Comparison of ENCODE assay signal across 21 cellular contexts in the genomic region with DNA sequence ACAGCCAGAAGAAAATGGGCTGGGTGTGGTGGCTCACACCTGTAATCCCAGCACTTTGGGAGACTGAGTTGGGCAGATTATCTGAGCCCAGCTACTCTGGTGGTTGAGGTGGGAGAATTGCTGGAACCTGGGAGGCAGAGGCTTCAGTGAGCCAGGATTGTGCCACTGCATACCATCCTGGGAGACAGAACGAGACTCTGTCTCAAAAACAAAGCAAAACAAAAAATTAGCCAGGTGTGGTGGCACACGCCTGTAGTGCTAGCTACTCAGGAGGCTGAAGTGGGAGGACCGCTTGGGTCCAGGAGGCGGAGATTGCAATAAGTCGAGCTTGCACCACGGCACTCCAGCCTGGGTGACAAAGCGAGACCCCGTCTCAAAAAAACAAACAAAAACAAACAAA. TPM values are rescaled to one million over a fixed set of nuclear protein-coding genes. Genes with fewer than 3 reads are reported as not detected.
DNase-seq lines count a peak whose midpoint lies in the region; ATAC-seq, FAIRE-seq and TF ChIP-seq lines count a peak whose summit lies in the region.
"Had no signal": no experiment of that assay in that cellular context is flagged by ENCODE, and none has a peak within 500 bp of the region (broad histone marks: within the 10 kb centered on the region; RNA-seq: fewer than 3 reads in every experiment).

No MANE protein-coding gene starts in this region.

- peaks cover 10% of the 10 kb centered on the region for H3K27me3 Mint-ChIP-seq in GM23338 (ENCODE audit: insufficient read depth, low read depth, poor library complexity)
- H3K27me3 Mint-ChIP-seq: CD4-positive, alpha-beta T cell had no signal

- no peaks in the 10 kb centered on the region for H3K36me3 Mint-ChIP-seq in GM23338 (ENCODE audit: low read depth)

- H3K27ac Mint-ChIP-seq in GM23338, result no peak overlapping the region
- H3K27ac Mint-ChIP-seq: CD4-positive, alpha-beta T cell had no signal

- H3F3A ChIP-seq in GM23338 (replicated peaks; ENCODE audit: low read depth), result no peaks in the 10 kb centered on the region

- no peaks in the 10 kb centered on the region for H4K20me1 ChIP-seq in GM23338 (replicated peaks; ENCODE audit: insufficient read depth)

- H3K4me1 ChIP-seq in GM23338 (ENCODE audit: insufficient read depth), result peaks cover 21% of the 10 kb centered on the region

- no peak for TF ChIP-seq CTCF in VCaP (conservative IDR thresholded peaks at IDR 0.05)
- no peak for TF ChIP-seq CTCF in D721Med (IDR thresholded peaks at IDR 0.05; ENCODE audit: insufficient read depth, missing control alignments)
- TF ChIP-seq CTCF in GM23338 (conservative IDR thresholded peaks at IDR 0.05; ENCODE audit: low read depth in 2 of 2), result no peak

- H3K36me3 ChIP-seq in GM23338 (ENCODE audit: insufficient read depth), result no peaks in the 10 kb centered on the region
- H3K36me3 ChIP-seq: HAP-1 had no signal

- H3K27ac ChIP-seq in VCaP (peak overlapping the region; percentile 10; the same call in 1 of the 2 replicates), skin epidermis (peak overlapping the region in 12 of 21 experiments; percentile 1 to 97 (median 44)), GM23338 (ENCODE audit: low read depth) (no peak overlapping the region)
- H3K27ac ChIP-seq: RWPE1 had no signal

- H3K9me3 Mint-ChIP-seq in GM23338, result no peaks in the 10 kb centered on the region
- H3K9me3 Mint-ChIP-seq: CD4-positive, alpha-beta T cell had no signal

- H3K9me2 ChIP-seq in GM23338 (ENCODE audit: insufficient read depth), result no peaks in the 10 kb centered on the region; the same call in 1 of the 2 replicates
- H3K9me2 ChIP-seq: SK-N-SH had no signal

- no peak overlapping the region for H3K4me2 ChIP-seq in GM23338
- H3K4me2 ChIP-seq: SK-N-SH had no signal

- no peak for FAIRE-seq in D721Med (lab: Jason Lieb, UNC)
- FAIRE-seq: HTR-8/SVneo had no signal

- H2AFZ ChIP-seq in GM23338, result no peak overlapping the region
- H2AFZ ChIP-seq: GM23248 had no signal

- H3K4me3 ChIP-seq in skin epidermis (no peak overlapping the region), GM23338 (no peak overlapping the region)
- H3K4me3 ChIP-seq: GM23248, HAP-1 had no signal

- H3K4me3 Mint-ChIP-seq in GM23338, result no peak overlapping the region
- H3K4me3 Mint-ChIP-seq: CD4-positive, alpha-beta T cell had no signal

- no peaks in the 10 kb centered on the region for H3K27me3 ChIP-seq in GM23338 (ENCODE audit: insufficient read depth)

- no peaks in the 10 kb centered on the region for H3K79me2 ChIP-seq in GM23338 (replicated peaks; ENCODE audit: insufficient read depth)

- ATAC-seq in GM21526 (IDR thresholded peaks at IDR 0.05; ENCODE audit: low FRiP score, unreplicated experiment), result no peak
- no peak for ATAC-seq in GM23338

- H3K4me1 Mint-ChIP-seq in GM23338, result peaks cover 33% of the 10 kb centered on the region

- DNase-seq in islet precursor cell (peak; percentile 25), D721Med (ENCODE audit: insufficient read length, low spot score) (no peak), GM23338 (ENCODE audit: low spot score) (no peak), NCI-H82 treated with DMSO at 0.1 percent for 48 hours (lab: John Stamatoyannopoulos, UW; ENCODE audit: unreplicated experiment) (no peak)
- DNase-seq: CD4-positive, alpha-beta T cell; COR-L47; DMS 273 treated with DMSO at 0.1 percent for 48 hours; DMS79 treated with DMSO at 0.1 percent for 48 hours; KG1; NCI-H1092; NCI-H1436; NCI-H1930; SHP77 treated with DMSO at 0.1 percent for 48 hours; SK-N-SH had no signal

TF ChIP-seq in GM23338, 12 proteins besides CTCF, POLR2A, EP300 and RAD21 (continues in another document):
- TF ChIP-seq, protein P1, sequence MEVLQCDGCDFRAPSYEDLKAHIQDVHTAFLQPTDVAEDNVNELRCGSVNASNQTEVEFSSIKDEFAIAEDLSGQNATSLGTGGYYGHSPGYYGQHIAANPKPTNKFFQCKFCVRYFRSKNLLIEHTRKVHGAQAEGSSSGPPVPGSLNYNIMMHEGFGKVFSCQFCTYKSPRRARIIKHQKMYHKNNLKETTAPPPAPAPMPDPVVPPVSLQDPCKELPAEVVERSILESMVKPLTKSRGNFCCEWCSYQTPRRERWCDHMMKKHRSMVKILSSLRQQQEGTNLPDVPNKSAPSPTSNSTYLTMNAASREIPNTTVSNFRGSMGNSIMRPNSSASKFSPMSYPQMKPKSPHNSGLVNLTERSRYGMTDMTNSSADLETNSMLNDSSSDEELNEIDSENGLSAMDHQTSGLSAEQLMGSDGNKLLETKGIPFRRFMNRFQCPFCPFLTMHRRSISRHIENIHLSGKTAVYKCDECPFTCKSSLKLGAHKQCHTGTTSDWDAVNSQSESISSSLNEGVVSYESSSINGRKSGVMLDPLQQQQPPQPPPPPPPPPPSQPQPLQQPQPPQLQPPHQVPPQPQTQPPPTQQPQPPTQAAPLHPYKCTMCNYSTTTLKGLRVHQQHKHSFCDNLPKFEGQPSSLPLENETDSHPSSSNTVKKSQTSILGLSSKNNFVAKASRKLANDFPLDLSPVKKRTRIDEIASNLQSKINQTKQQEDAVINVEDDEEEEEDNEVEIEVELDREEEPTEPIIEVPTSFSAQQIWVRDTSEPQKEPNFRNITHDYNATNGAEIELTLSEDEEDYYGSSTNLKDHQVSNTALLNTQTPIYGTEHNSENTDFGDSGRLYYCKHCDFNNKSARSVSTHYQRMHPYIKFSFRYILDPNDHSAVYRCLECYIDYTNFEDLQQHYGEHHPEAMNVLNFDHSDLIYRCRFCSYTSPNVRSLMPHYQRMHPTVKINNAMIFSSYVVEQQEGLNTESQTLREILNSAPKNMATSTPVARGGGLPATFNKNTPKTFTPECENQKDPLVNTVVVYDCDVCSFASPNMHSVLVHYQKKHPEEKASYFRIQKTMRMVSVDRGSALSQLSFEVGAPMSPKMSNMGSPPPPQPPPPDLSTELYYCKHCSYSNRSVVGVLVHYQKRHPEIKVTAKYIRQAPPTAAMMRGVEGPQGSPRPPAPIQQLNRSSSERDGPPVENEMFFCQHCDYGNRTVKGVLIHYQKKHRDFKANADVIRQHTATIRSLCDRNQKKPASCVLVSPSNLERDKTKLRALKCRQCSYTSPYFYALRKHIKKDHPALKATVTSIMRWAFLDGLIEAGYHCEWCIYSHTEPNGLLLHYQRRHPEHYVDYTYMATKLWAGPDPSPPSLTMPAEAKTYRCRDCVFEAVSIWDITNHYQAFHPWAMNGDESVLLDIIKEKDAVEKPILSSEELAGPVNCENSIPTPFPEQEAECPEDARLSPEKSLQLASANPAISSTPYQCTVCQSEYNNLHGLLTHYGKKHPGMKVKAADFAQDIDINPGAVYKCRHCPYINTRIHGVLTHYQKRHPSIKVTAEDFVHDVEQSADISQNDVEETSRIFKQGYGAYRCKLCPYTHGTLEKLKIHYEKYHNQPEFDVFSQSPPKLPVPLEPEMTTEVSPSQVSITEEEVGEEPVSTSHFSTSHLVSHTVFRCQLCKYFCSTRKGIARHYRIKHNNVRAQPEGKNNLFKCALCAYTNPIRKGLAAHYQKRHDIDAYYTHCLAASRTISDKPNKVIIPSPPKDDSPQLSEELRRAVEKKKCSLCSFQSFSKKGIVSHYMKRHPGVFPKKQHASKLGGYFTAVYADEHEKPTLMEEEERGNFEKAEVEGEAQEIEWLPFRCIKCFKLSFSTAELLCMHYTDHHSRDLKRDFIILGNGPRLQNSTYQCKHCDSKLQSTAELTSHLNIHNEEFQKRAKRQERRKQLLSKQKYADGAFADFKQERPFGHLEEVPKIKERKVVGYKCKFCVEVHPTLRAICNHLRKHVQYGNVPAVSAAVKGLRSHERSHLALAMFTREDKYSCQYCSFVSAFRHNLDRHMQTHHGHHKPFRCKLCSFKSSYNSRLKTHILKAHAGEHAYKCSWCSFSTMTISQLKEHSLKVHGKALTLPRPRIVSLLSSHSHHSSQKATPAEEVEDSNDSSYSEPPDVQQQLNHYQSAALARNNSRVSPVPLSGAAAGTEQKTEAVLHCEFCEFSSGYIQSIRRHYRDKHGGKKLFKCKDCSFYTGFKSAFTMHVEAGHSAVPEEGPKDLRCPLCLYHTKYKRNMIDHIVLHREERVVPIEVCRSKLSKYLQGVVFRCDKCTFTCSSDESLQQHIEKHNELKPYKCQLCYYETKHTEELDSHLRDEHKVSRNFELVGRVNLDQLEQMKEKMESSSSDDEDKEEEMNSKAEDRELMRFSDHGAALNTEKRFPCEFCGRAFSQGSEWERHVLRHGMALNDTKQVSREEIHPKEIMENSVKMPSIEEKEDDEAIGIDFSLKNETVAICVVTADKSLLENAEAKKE (CRISPR knock-in tag; IDR thresholded peaks at IDR 0.05), result no peak
- no peak for TF ChIP-seq POLR2AphosphoS5 (IDR thresholded peaks at IDR 0.05; ENCODE audit: low read depth)
- no peak for TF ChIP-seq NANOG (IDR thresholded peaks at IDR 0.05; ENCODE audit: borderline replicate concordance)
- TF ChIP-seq EZH2 (IDR thresholded peaks at IDR 0.05; ENCODE audit: low read depth, unreplicated experiment), result no peak
- no peak for TF ChIP-seq EZH2phosphoT487 (IDR thresholded peaks at IDR 0.05; ENCODE audit: unreplicated experiment)
- TF ChIP-seq, protein P2, sequence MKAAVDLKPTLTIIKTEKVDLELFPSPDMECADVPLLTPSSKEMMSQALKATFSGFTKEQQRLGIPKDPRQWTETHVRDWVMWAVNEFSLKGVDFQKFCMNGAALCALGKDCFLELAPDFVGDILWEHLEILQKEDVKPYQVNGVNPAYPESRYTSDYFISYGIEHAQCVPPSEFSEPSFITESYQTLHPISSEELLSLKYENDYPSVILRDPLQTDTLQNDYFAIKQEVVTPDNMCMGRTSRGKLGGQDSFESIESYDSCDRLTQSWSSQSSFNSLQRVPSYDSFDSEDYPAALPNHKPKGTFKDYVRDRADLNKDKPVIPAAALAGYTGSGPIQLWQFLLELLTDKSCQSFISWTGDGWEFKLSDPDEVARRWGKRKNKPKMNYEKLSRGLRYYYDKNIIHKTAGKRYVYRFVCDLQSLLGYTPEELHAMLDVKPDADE (IDR thresholded peaks at IDR 0.05), result no peak
- TF ChIP-seq STAT1 (IDR thresholded peaks at IDR 0.05; ENCODE audit: unreplicated experiment), result no peak
- TF ChIP-seq CREB1 (CRISPR knock-in tag; IDR thresholded peaks at IDR 0.05; ENCODE audit: low read depth), result no peak

RNA-seq across cellular contexts. Expression of a gene that starts 3.8 kb away (rescaled TPM):
- 0.07 TPM in 1 of 2 replicates, not detected in the other for total RNA-seq in GM23338 (2014; rRNA removed; shearing (Covaris generic))
- 0.39 and 1.1 TPM in 2 replicates for polyA plus RNA-seq in GM23338 (2016; fragmentation: Nextera tagmentation; extraction: Ambion mirVana)
